Comparison of ENCODE assay signal across 30 cellular contexts in the genomic region with DNA sequence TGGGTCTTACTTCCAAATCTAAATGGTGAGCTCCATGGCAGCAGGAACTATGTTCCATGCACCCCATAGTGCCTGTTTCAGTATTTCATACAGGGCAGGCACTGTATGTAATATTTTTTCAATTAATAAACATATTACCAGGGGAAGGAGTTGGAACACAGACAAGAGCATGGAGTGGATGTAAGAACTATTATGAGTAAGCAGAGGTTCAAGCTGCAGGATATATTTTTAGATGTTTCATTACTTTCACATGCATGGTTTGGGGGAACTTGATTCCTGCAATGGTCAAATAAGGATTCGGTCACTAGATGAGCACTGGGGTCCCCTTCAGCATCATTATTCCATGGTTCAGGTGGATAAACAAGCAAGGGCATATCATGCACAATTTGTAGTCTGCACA.
A peak's percentile ranks its signal among the peaks of the same experiment; 100 is the strongest.
DNase-seq lines count a peak whose midpoint lies in the region; TF ChIP-seq lines count a peak whose summit lies in the region.
"Had no signal": no experiment of that assay in that cellular context is flagged by ENCODE, and none has a peak within 500 bp of the region (broad histone marks: within the 10 kb centered on the region; RNA-seq: fewer than 3 reads in every experiment).

No MANE protein-coding gene starts in this region.

- H2AFZ ChIP-seq in ACC112 (ENCODE audit: low read length, unreplicated experiment) (no peak overlapping the region), osteoblast (ENCODE audit: low read length) (no peak overlapping the region)

- H3K79me2 ChIP-seq in ACC112 (ENCODE audit: control insufficient read depth, insufficient read depth, low read length, unreplicated experiment) (peaks cover under 1% of the 10 kb centered on the region), osteoblast (ENCODE audit: insufficient read depth, low read length) (peaks cover 39% of the 10 kb centered on the region)

- peak; percentile 17 for DNase-seq in RPMI7951 (ENCODE audit: low read depth)
- peak; percentile 50 for DNase-seq in fibroblast of gingiva (ENCODE audit: low read depth)
- no peak for DNase-seq in osteoblast (ENCODE audit: insufficient read length, low spot score, missing footprints)
- DNase-seq in Kasumi-1 (lab: John Stamatoyannopoulos, UW), result no peak
- DNase-seq in stimulated activated CD4-positive, alpha-beta T cell treated with anti-CD3 and anti-CD28 coated beads, Interleukin-15, amount 100 ng/mL, for 24 hours, result no peak
- DNase-seq in NCI-H1417 treated with DMSO at 0.1 percent for 48 hours (lab: John Stamatoyannopoulos, UW), result no peak
- DNase-seq in Ammon's horn (ENCODE audit: low spot score), result no peak
- DNase-seq: activated gamma-delta T cell; activated naive CD8-positive, alpha-beta T cell treated with anti-CD3 and anti-CD28 coated beads, Interleukin-2, amount 10 ng/mL, durations not matched to agents 7 days and 5 days; activated T-cell treated with anti-CD3 and anti-CD28 coated beads, Interleukin-2, amount 50 U/mL, for 24 hours; aorta; CD4-positive, alpha-beta memory T cell; cortex of kidney; effector memory CD4-positive, alpha-beta T cell; foreskin keratinocyte; KG1; NCI-H1436; NCI-H2107; NCI-H345; NCI-H69; ovary; retina; SHP77; stimulated activated CD4-positive, alpha-beta T cell treated with anti-CD3 and anti-CD28 coated beads, Interleukin-2, amount 100 ng/mL, for 24 hours; stimulated activated naive CD8-positive, alpha-beta T cell treated with anti-CD3 and anti-CD28 coated beads, Interleukin-15, Interleukin-2, amounts not matched to agents 100 U/mL and 50 U/mL, for 24 hours; SW 1271; testis had no signal

- no peaks in the 10 kb centered on the region for H3K27me3 ChIP-seq in ACC112 (ENCODE audit: insufficient read depth, low read length)
- H3K27me3 ChIP-seq in osteoblast (ENCODE audit: insufficient read depth, low read length), result no peaks in the 10 kb centered on the region
- H3K27me3 ChIP-seq: foreskin keratinocyte, ovary, testis had no signal

- no peak overlapping the region for H3K4me3 ChIP-seq in ACC112 (ENCODE audit: low read depth, low read length)
- no peak overlapping the region for H3K4me3 ChIP-seq in osteoblast (ENCODE audit: insufficient read depth, low read length)
- H3K4me3 ChIP-seq: lung, ovary, testis had no signal

- peaks cover 43% of the 10 kb centered on the region for H3K4me1 ChIP-seq in ACC112 (ENCODE audit: control insufficient read depth, insufficient read depth, low read length, unreplicated experiment)
- peaks cover 49% of the 10 kb centered on the region for H3K4me1 ChIP-seq in osteoblast (ENCODE audit: insufficient read depth, low read length)
- H3K4me1 ChIP-seq: testis had no signal

- no peaks in the 10 kb centered on the region for H4K20me1 ChIP-seq in osteoblast (ENCODE audit: insufficient read depth, low read length)

- H3K36me3 ChIP-seq in ACC112 (ENCODE audit: insufficient read depth, low read length), result no peaks in the 10 kb centered on the region
- no peaks in the 10 kb centered on the region for H3K36me3 ChIP-seq in osteoblast (ENCODE audit: insufficient read depth, low read length)
- H3K36me3 ChIP-seq: ovary had no signal

- H3K27ac ChIP-seq in ACC112 (ENCODE audit: low read depth, low read length) (peak overlapping the region; percentile 12; the same call in 1 of the 2 replicates), osteoblast (ENCODE audit: low read depth, low read length) (peak overlapping the region; percentile 80)
- H3K27ac ChIP-seq: foreskin keratinocyte, HL-60, ovary, testis had no signal

- no peak for TF ChIP-seq CTCF in osteoblast (IDR thresholded peaks at IDR 0.05; ENCODE audit: extremely low read depth, low read depth, low read length)

- H3K9me3 ChIP-seq in osteoblast (ENCODE audit: low read depth, low read length), result no peaks in the 10 kb centered on the region
- H3K9me3 ChIP-seq: ovary, testis had no signal

- peak overlapping the region; percentile 36 for H3K4me2 ChIP-seq in osteoblast (ENCODE audit: insufficient read depth, low read length)

Comparison
In these comparisons a context has a peak if more than half of its experiments do, and no peak if none do; other contexts are left out.
1. DNase-seq: peak in RPMI7951 (single experiment) and fibroblast of gingiva (single experiment); none in osteoblast (single experiment), Kasumi-1 (0 of 2), stimulated activated CD4-positive, alpha-beta T cell treated with anti-CD3 and anti-CD28 coated beads, Interleukin-15, amount 100 ng/mL, for 24 hours (single experiment), NCI-H1417 treated with DMSO at 0.1 percent for 48 hours (single experiment) and Ammon's horn (single experiment).